ENCODE assay signal across 3 cellular contexts in genomic region chr14:19679863-19680262, GRCh38. TPM values are rescaled to one million over a fixed set of nuclear protein-coding genes. Genes with fewer than 3 reads are reported as not detected.
"Had no signal": no experiment of that assay in that cellular context is flagged by ENCODE, and none has a peak within 500 bp of the region (broad histone marks: within the 10 kb centered on the region; RNA-seq: fewer than 3 reads in every experiment).

No MANE protein-coding gene starts in this region.

RNA-seq across cellular contexts. Expression of gene OR11H2, which starts 33.8 kb away (rescaled TPM):
- total RNA-seq: HT-29, NCI-H460, SK-MEL-5 had no signal
